In genomic region chr11:110429614-110430266, GRCh38 we compare ENCODE assay signal across 1 cellular context.
A peak's percentile ranks its signal among the peaks of the same experiment; 100 is the strongest.
TF ChIP-seq lines count a peak whose summit lies in the region.

A gene with protein sequence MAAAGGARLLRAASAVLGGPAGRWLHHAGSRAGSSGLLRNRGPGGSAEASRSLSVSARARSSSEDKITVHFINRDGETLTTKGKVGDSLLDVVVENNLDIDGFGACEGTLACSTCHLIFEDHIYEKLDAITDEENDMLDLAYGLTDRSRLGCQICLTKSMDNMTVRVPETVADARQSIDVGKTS (plus strand): TSS chr11:110429948. CDS start chr11:110430121, 173 bp downstream.

TF ChIP-seq in K562, 482 proteins besides CTCF, POLR2A, EP300 and RAD21 (continued from another document):
- TF ChIP-seq ZFP91 (CRISPR knock-in tag; IDR thresholded peaks at IDR 0.05) = no peak
- TF ChIP-seq, protein P1, sequence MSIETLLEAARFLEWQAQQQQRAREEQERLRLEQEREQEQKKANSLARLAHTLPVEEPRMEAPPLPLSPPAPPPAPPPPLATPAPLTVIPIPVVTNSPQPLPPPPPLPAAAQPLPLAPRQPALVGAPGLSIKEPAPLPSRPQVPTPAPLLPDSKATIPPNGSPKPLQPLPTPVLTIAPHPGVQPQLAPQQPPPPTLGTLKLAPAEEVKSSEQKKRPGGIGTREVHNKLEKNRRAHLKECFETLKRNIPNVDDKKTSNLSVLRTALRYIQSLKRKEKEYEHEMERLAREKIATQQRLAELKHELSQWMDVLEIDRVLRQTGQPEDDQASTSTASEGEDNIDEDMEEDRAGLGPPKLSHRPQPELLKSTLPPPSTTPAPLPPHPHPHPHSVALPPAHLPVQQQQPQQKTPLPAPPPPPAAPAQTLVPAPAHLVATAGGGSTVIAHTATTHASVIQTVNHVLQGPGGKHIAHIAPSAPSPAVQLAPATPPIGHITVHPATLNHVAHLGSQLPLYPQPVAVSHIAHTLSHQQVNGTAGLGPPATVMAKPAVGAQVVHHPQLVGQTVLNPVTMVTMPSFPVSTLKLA (conservative IDR thresholded peaks at IDR 0.05) = peak; percentile 60 to 67
- TF ChIP-seq TAF9B (IDR thresholded peaks at IDR 0.05; ENCODE audit: partially characterized antibody) = no peak
- TF ChIP-seq ETV5 (CRISPR knock-in tag; IDR thresholded peaks at IDR 0.05; ENCODE audit: low read depth) = peak; percentile 77; the same call in 1 of the 2 replicates
- TF ChIP-seq NCOA2 (IDR thresholded peaks at IDR 0.05; ENCODE audit: partially characterized antibody in 2 of 2) = no peak
- TF ChIP-seq RB1 (IDR thresholded peaks at IDR 0.05; ENCODE audit: low read depth) = peak; percentile 84; the same call in 1 of the 2 replicates
- TF ChIP-seq MTA3 (IDR thresholded peaks at IDR 0.05; ENCODE audit: borderline replicate concordance) = no peak
- 0 out of 2 replicates have a peak, but pooled peaks have one; percentile 67 for TF ChIP-seq ERF (CRISPR knock-in tag; IDR thresholded peaks at IDR 0.05)
- peak in 1 of 2 experiments; percentile 57; a peak in 1 of 4 replicates for TF ChIP-seq TEAD1 (CRISPR knock-in tag; IDR thresholded peaks at IDR 0.05)
- no peak for TF ChIP-seq HES1 (IDR thresholded peaks at IDR 0.05; ENCODE audit: low read depth)
- TF ChIP-seq U2AF2 (optimal IDR thresholded peaks at IDR 0.05; ENCODE audit: low read depth, low read length) = no peak
- 0 out of 2 replicates have a peak, but pooled peaks have one; percentile 48 for TF ChIP-seq ZNF282 (CRISPR knock-in tag; IDR thresholded peaks at IDR 0.05)
- TF ChIP-seq, protein P2, sequence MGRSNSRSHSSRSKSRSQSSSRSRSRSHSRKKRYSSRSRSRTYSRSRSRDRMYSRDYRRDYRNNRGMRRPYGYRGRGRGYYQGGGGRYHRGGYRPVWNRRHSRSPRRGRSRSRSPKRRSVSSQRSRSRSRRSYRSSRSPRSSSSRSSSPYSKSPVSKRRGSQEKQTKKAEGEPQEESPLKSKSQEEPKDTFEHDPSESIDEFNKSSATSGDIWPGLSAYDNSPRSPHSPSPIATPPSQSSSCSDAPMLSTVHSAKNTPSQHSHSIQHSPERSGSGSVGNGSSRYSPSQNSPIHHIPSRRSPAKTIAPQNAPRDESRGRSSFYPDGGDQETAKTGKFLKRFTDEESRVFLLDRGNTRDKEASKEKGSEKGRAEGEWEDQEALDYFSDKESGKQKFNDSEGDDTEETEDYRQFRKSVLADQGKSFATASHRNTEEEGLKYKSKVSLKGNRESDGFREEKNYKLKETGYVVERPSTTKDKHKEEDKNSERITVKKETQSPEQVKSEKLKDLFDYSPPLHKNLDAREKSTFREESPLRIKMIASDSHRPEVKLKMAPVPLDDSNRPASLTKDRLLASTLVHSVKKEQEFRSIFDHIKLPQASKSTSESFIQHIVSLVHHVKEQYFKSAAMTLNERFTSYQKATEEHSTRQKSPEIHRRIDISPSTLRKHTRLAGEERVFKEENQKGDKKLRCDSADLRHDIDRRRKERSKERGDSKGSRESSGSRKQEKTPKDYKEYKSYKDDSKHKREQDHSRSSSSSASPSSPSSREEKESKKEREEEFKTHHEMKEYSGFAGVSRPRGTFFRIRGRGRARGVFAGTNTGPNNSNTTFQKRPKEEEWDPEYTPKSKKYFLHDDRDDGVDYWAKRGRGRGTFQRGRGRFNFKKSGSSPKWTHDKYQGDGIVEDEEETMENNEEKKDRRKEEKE (IDR thresholded peaks at IDR 0.05; ENCODE audit: borderline replicate concordance in 1 of 2, control insufficient read depth in 1 of 2, low read depth in 2 of 2, low read length in 1 of 2) = 0 out of 4 replicates have a peak, but pooled peaks of 1 of the 2 experiments have one; percentile 10
- TF ChIP-seq, protein P3, sequence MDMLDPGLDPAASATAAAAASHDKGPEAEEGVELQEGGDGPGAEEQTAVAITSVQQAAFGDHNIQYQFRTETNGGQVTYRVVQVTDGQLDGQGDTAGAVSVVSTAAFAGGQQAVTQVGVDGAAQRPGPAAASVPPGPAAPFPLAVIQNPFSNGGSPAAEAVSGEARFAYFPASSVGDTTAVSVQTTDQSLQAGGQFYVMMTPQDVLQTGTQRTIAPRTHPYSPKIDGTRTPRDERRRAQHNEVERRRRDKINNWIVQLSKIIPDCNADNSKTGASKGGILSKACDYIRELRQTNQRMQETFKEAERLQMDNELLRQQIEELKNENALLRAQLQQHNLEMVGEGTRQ (CRISPR knock-in tag; IDR thresholded peaks at IDR 0.05) = peak; percentile 6; the same call in 1 of the 2 replicates
- TF ChIP-seq, protein P4, sequence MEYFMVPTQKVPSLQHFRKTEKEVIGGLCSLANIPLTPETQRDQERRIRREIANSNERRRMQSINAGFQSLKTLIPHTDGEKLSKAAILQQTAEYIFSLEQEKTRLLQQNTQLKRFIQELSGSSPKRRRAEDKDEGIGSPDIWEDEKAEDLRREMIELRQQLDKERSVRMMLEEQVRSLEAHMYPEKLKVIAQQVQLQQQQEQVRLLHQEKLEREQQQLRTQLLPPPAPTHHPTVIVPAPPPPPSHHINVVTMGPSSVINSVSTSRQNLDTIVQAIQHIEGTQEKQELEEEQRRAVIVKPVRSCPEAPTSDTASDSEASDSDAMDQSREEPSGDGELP (CRISPR knock-in tag; IDR thresholded peaks at IDR 0.05; ENCODE audit: borderline replicate concordance) = peak; percentile 58; the same call in 1 of the 2 replicates
- TF ChIP-seq JUNB (CRISPR knock-in tag; conservative IDR thresholded peaks at IDR 0.05) = no peak
- TF ChIP-seq ATF6 (CRISPR knock-in tag; IDR thresholded peaks at IDR 0.05) = no peak
- no peak; the same call in 1 of the 2 replicates for TF ChIP-seq SREBF1 (IDR thresholded peaks at IDR 0.05; ENCODE audit: borderline replicate concordance, low read depth, low read length)
- no peak for TF ChIP-seq MED1 (CRISPR knock-in tag; IDR thresholded peaks at IDR 0.05; ENCODE audit: borderline replicate concordance)
- no peak for TF ChIP-seq ZNF436 (CRISPR knock-in tag; IDR thresholded peaks at IDR 0.05)
- 0 out of 3 replicates have a peak, but pooled peaks of 1 of the 2 experiments have one; percentile 14 for TF ChIP-seq CBX3 (IDR thresholded peaks at IDR 0.05; ENCODE audit: borderline replicate concordance in 1 of 2, low read length in 2 of 2)
- TF ChIP-seq E2F1 (CRISPR knock-in tag; IDR thresholded peaks at IDR 0.05) = peak; percentile 80; the same call in 1 of the 2 replicates
- TF ChIP-seq HMG20B (CRISPR knock-in tag; IDR thresholded peaks at IDR 0.05) = no peak
- no peak for TF ChIP-seq ZFP1 (CRISPR knock-in tag; IDR thresholded peaks at IDR 0.05)
- 0 out of 2 replicates have a peak, but pooled peaks have one; percentile 14 for TF ChIP-seq PYGO2 (tag; IDR thresholded peaks at IDR 0.05)
- TF ChIP-seq IRF9 (tag; IDR thresholded peaks at IDR 0.05) = no peak
- peak; percentile 78 for TF ChIP-seq HMGN3 (IDR thresholded peaks at IDR 0.05; ENCODE audit: borderline replicate concordance, extremely low read depth, insufficient read length, low read depth, low read length)
- TF ChIP-seq E2F6 (IDR thresholded peaks at IDR 0.05; ENCODE audit: borderline replicate concordance in 1 of 2, extremely low read depth in 1 of 2, insufficient read depth in 1 of 2, insufficient read length in 1 of 2, low read depth in 1 of 2, low read length in 1 of 2, poor library complexity in 1 of 2, severe bottlenecking in 1 of 2) = peak; percentile 40 to 85
- TF ChIP-seq RFX1 (IDR thresholded peaks at IDR 0.05) = no peak
- TF ChIP-seq ZZZ3 (IDR thresholded peaks at IDR 0.05) = no peak
- TF ChIP-seq EP400 (IDR thresholded peaks at IDR 0.05) = peak; percentile 43; the same call in 1 of the 2 replicates
- peak; percentile 79 to 86; a peak in 3 of 4 replicates for TF ChIP-seq NONO (IDR thresholded peaks at IDR 0.05; ENCODE audit: low read depth in 2 of 2, low read length in 1 of 2)
- TF ChIP-seq MXD1 (CRISPR knock-in tag; IDR thresholded peaks at IDR 0.05; ENCODE audit: borderline replicate concordance, poor library complexity, severe bottlenecking) = no peak
- TF ChIP-seq MYC (IDR thresholded peaks at IDR 0.05; ENCODE audit: low read depth, low read length) = peak; percentile 78
- no peak for TF ChIP-seq MYC (CRISPR knock-in tag; IDR thresholded peaks at IDR 0.05; ENCODE audit: borderline replicate concordance, low read depth)
TF ChIP-seq in K562: peak in this region for 87.
